ENCODE assay signal across 14 cellular contexts in the genomic region with DNA sequence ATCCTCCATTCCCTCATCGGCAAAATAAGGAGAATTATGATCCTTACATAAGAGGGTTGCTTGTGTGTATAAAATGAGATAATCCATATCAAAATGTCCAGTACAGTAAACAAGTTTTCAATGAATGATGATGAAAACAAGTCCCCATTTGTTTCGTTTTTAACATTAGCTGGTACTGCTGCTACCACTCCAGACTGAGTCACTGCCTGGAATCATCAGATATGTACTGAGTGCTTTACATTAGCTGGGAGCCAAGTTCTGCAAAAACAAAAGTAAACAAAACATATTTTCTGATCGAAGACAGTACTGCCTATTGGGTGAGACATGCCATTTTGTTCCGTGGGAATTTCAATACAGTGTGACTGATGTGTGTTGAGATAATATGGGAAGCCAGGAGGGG.
DNase-seq lines count a peak whose midpoint lies in the region; ATAC-seq and TF ChIP-seq lines count a peak whose summit lies in the region.
"Had no signal": no experiment of that assay in that cellular context is flagged by ENCODE, and none has a peak within 500 bp of the region (broad histone marks: within the 10 kb centered on the region; RNA-seq: fewer than 3 reads in every experiment).

No MANE protein-coding gene starts in this region.

- no peaks in the 10 kb centered on the region for H3K27me3 Mint-ChIP-seq in nephron progenitor cell (ENCODE audit: low read depth, poor library complexity)

- peaks cover 37% of the 10 kb centered on the region for H3K4me1 Mint-ChIP-seq in nephron progenitor cell

- H4K20me1 ChIP-seq in Karpas-422 (ENCODE audit: insufficient read depth, low read depth, low read length), result no peaks in the 10 kb centered on the region
- H4K20me1 ChIP-seq: BLaER1 treated with 17β-estradiol and CSF1 and Interleukin-3, amounts not matched to agents 10 nM and 100 nM had no signal

- no peak overlapping the region for H2AFZ ChIP-seq in Karpas-422 (ENCODE audit: low read length)

- H3K27me3 ChIP-seq in MG63 (no peaks in the 10 kb centered on the region), Karpas-422 (ENCODE audit: low read length) (no peaks in the 10 kb centered on the region)
- H3K27me3 ChIP-seq: BLaER1 treated with 17β-estradiol and CSF1 and Interleukin-3, amounts not matched to agents 10 nM and 100 nM had no signal

- ATAC-seq in GM21717 (IDR thresholded peaks at IDR 0.05; ENCODE audit: unreplicated experiment) (no peak), HG03095 (IDR thresholded peaks at IDR 0.05; ENCODE audit: unreplicated experiment) (no peak), HG03442 (IDR thresholded peaks at IDR 0.05; ENCODE audit: unreplicated experiment) (no peak)
- ATAC-seq: left colon had no signal

- no peak overlapping the region for H3K9ac ChIP-seq in Karpas-422 (ENCODE audit: low read length)
- H3K9ac ChIP-seq: BLaER1 treated with 17β-estradiol and CSF1 and Interleukin-3, amounts not matched to agents 10 nM and 100 nM had no signal

- DNase-seq in AG10803 (ENCODE audit: low read depth), result peak; percentile 6
- peak; percentile 20 for DNase-seq in MG63
- DNase-seq in coronary artery (ENCODE audit: low spot score), result no peak
- DNase-seq in nephron progenitor cell, result no peak
- no peak for DNase-seq in Karpas-422
- DNase-seq: activated CD4-positive, alpha-beta T cell treated with anti-CD3 and anti-CD28 coated beads, Interleukin-2, amount 50 U/mL, for 1 hour; KG1; left colon; NCI-H187 treated with DMSO at 0.1 percent for 48 hours had no signal

- H3K36me3 Mint-ChIP-seq in nephron progenitor cell (ENCODE audit: low read depth), result no peaks in the 10 kb centered on the region

- H3K9me3 Mint-ChIP-seq in nephron progenitor cell, result no peaks in the 10 kb centered on the region
- H3K9me3 Mint-ChIP-seq: nephron had no signal

- H3K4me3 Mint-ChIP-seq in nephron progenitor cell, result no peak overlapping the region
- H3K4me3 Mint-ChIP-seq: nephron had no signal

- H3K4me1 ChIP-seq in Karpas-422 (ENCODE audit: low read length), result peaks cover 7% of the 10 kb centered on the region
- H3K4me1 ChIP-seq: BLaER1 treated with 17β-estradiol and CSF1 and Interleukin-3, amounts not matched to agents 10 nM and 100 nM had no signal

- TF ChIP-seq CTCF in AG10803 (conservative IDR thresholded peaks at IDR 0.05; ENCODE audit: low read length) (no peak), coronary artery (IDR thresholded peaks at IDR 0.05) (no peak), nephron progenitor cell (IDR thresholded peaks at IDR 0.05) (no peak)

- H3K27ac ChIP-seq in coronary artery (no peak overlapping the region), Karpas-422 (ENCODE audit: low read length) (no peak overlapping the region)
- H3K27ac ChIP-seq: BLaER1 treated with 17β-estradiol and CSF1 and Interleukin-3, amounts not matched to agents 10 nM and 100 nM had no signal

- H3K27ac Mint-ChIP-seq in nephron progenitor cell, result peak overlapping the region; percentile 44

- H3K9me2 ChIP-seq in Karpas-422 (replicated peaks; ENCODE audit: insufficient read depth, low read length), result no peaks in the 10 kb centered on the region; the same call in 1 of the 2 replicates

- H3K4me3 ChIP-seq in AG10803 (ENCODE audit: low read length) (no peak overlapping the region), MG63 (0 out of 2 replicates have a peak overlapping the region, but pooled peaks have one; percentile 3), coronary artery (peak overlapping the region; percentile 23), Karpas-422 (ENCODE audit: low read length) (no peak overlapping the region)
- H3K4me3 ChIP-seq: BLaER1 treated with 17β-estradiol and CSF1 and Interleukin-3, amounts not matched to agents 10 nM and 100 nM had no signal

- H3K9me3 ChIP-seq in MG63, result no peaks in the 10 kb centered on the region
- no peaks in the 10 kb centered on the region for H3K9me3 ChIP-seq in Karpas-422 (ENCODE audit: low read length)

- H3K36me3 ChIP-seq in MG63 (no peaks in the 10 kb centered on the region), Karpas-422 (ENCODE audit: insufficient read depth, low read length) (no peaks in the 10 kb centered on the region)
- H3K36me3 ChIP-seq: BLaER1 treated with 17β-estradiol and CSF1 and Interleukin-3, amounts not matched to agents 10 nM and 100 nM had no signal

- no peak overlapping the region for H3K4me2 ChIP-seq in Karpas-422 (ENCODE audit: low read depth, low read length, poor library complexity, severe bottlenecking)
- H3K4me2 ChIP-seq: BLaER1 treated with 17β-estradiol and CSF1 and Interleukin-3, amounts not matched to agents 10 nM and 100 nM had no signal

- H3K79me2 ChIP-seq in Karpas-422 (ENCODE audit: low read length), result no peaks in the 10 kb centered on the region

Comparison
In these comparisons a context has a peak if more than half of its experiments do, and no peak if none do; other contexts are left out.
1. DNase-seq: peak in AG10803 (single experiment) and MG63 (single experiment); none in coronary artery (single experiment), nephron progenitor cell (single experiment) and Karpas-422 (single experiment).
2. H3K4me3 ChIP-seq: peak in MG63 (single experiment) and coronary artery (single experiment); none in AG10803 (single experiment) and Karpas-422 (single experiment).